In the genomic region with DNA sequence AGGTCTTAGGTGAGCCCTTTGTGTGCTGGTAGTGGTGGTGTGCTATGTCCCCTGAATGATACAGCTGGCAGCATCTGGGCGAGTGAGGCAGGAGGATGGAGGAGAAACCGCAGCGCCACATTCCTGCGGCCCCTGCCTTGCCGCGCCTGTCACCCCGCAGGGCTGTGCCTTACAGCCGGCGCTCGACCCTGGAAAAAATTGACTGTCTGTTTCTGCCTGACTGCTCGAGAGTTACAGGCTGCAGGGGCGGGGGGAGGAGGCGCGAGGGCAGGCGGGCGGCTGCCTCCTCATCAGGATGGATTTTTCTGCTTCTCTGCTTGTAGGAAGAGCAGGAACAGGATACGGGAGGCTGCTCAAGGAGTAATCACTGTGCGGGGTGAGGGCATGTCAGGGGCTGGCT, we compare ENCODE assay signal across 10 cellular contexts.
A peak's percentile ranks its signal among the peaks of the same experiment; 100 is the strongest.
DNase-seq lines count a peak whose midpoint lies in the region; TF ChIP-seq lines count a peak whose summit lies in the region.
"Had no signal": no experiment of that assay in that cellular context is flagged by ENCODE, and none has a peak within 500 bp of the region (broad histone marks: within the 10 kb centered on the region; RNA-seq: fewer than 3 reads in every experiment).

No MANE protein-coding gene starts in this region.

- CTCF ChIA-PET in Calu3 (lab: Charles Lee) = interaction anchor here (1.3 kb wide), 1 partner anchor 16 kb away, joined by 3 read pairs; no protein-coding TSS in a partner anchor

- H3K27me3 Mint-ChIP-seq in Calu3 (ENCODE audit: unreplicated experiment) (peaks cover 24% of the 10 kb centered on the region), osteocyte (ENCODE audit: unreplicated experiment) (no peaks in the 10 kb centered on the region)

- H3K27me3 ChIP-seq in esophagus muscularis mucosa = no peaks in the 10 kb centered on the region

- WGBS in esophagus muscularis mucosa = 4% methylated on average over 8 of the region's 18 CpGs

- TF ChIP-seq EP300 in esophagus muscularis mucosa (IDR thresholded peaks at IDR 0.05) = no peak

- H3K9me3 Mint-ChIP-seq in Calu3 (ENCODE audit: low read depth, unreplicated experiment) (peaks cover 4% of the 10 kb centered on the region), osteocyte (ENCODE audit: unreplicated experiment) (no peaks in the 10 kb centered on the region)

- H3K4me1 ChIP-seq in esophagus muscularis mucosa = peaks cover 2 to 44% (median 31%) of the 10 kb centered on the region in 4 donors

- H3K4me1 Mint-ChIP-seq in Calu3 (ENCODE audit: low read depth, unreplicated experiment) (peaks cover 31% of the 10 kb centered on the region), osteocyte (ENCODE audit: unreplicated experiment) (peaks cover 72% of the 10 kb centered on the region)

- peak overlapping the region; percentile 20 to 54 (median 53) for H3K27ac ChIP-seq in esophagus muscularis mucosa (replicated peaks in 1 of 4)
- H3K27ac ChIP-seq: adrenal gland, KMS-11 had no signal

- H3K4me3 Mint-ChIP-seq in Calu3 (ENCODE audit: low read depth, unreplicated experiment) (peak overlapping the region; percentile 9), osteocyte (ENCODE audit: unreplicated experiment) (peak overlapping the region; percentile 49)

- intact Hi-C loops in Calu3 (cut with micrococcal nuclease; ENCODE audit: unreplicated experiment) = no loop called here
- intact Hi-C loops in esophagus muscularis mucosa (cut with DNase I) = no loop called here

- H3K9me3 ChIP-seq in esophagus muscularis mucosa = no peaks in the 10 kb centered on the region
- H3K9me3 ChIP-seq: adrenal gland had no signal

- no peak for TF ChIP-seq CTCF in Calu3 (IDR thresholded peaks at IDR 0.05; ENCODE audit: unreplicated experiment)
- TF ChIP-seq CTCF in esophagus muscularis mucosa (IDR thresholded peaks at IDR 0.05) = no peak
- no peak for TF ChIP-seq CTCF in osteocyte (IDR thresholded peaks at IDR 0.05)

- H3K27ac Mint-ChIP-seq in Calu3 (ENCODE audit: unreplicated experiment) = no peak overlapping the region
- H3K27ac Mint-ChIP-seq in osteocyte (ENCODE audit: unreplicated experiment) = peak overlapping the region; percentile 71

- no peak for TF ChIP-seq POLR2A in esophagus muscularis mucosa (IDR thresholded peaks at IDR 0.05; ENCODE audit: low read depth)

- H3K4me3 ChIP-seq in esophagus muscularis mucosa = peak overlapping the region; percentile 22 to 37 (median 24)
- H3K4me3 ChIP-seq: adrenal gland had no signal

- H3K36me3 Mint-ChIP-seq in Calu3 (ENCODE audit: insufficient read depth, unreplicated experiment) = no peaks in the 10 kb centered on the region
- no peaks in the 10 kb centered on the region for H3K36me3 Mint-ChIP-seq in osteocyte (ENCODE audit: unreplicated experiment)

- no peaks in the 10 kb centered on the region for H3K36me3 ChIP-seq in esophagus muscularis mucosa
- H3K36me3 ChIP-seq: adrenal gland had no signal

- DNase-seq in Calu3 (peak; percentile 47), NCI-H446 treated with DMSO at 0.1 percent for 48 hours (lab: John Stamatoyannopoulos, UW) (peak; percentile 20), esophagus muscularis mucosa (ENCODE audit: extremely low spot score) (no peak), osteocyte (ENCODE audit: extremely low spot score, unreplicated experiment) (peak; percentile 89), NCI-H1436 (lab: John Stamatoyannopoulos, UW) (no peak), Kasumi-1 (lab: John Stamatoyannopoulos, UW) (no peak), OCI-M2 (lab: John Stamatoyannopoulos, UW; ENCODE audit: unreplicated experiment) (no peak)
- DNase-seq in activated naive CD4-positive, alpha-beta T cell (lab: John Stamatoyannopoulos, UW) = no peak

- BruUV-seq in Calu3 (replicated peaks; lab: Mats Ljungman, UMichigan) = no TSS peak

Comparison
In these comparisons a context has a peak if more than half of its experiments do, and no peak if none do; other contexts are left out.
1. DNase-seq: peak in Calu3 (single experiment), NCI-H446 treated with DMSO at 0.1 percent for 48 hours (single experiment) and osteocyte (single experiment); none in esophagus muscularis mucosa (single experiment), activated naive CD4-positive, alpha-beta T cell (0 of 4), NCI-H1436 (single experiment), Kasumi-1 (0 of 2) and OCI-M2 (single experiment).